In the genomic region with DNA sequence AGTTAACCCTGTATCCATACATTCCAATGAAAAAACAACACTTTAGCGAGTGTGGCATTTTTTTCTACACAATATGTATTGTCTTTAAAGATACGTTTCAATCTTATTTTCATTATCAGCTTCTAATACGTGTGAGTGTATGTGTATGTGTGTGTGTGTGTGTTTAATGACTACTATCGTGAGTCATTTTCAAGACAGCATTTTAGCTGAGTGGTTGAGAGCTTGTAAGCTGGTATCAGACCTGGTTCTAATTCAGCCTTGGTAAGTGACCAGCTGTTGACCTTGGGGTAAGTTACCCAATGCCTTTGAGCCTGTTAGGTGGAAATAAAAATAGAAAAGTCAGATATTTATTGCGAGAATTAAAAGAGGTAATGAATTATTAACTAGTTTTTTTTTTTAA, we compare ENCODE assay signal across 16 cellular contexts.
DNase-seq lines count a peak whose midpoint lies in the region; ATAC-seq and TF ChIP-seq lines count a peak whose summit lies in the region.
"Had no signal": no experiment of that assay in that cellular context is flagged by ENCODE, and none has a peak within 500 bp of the region (broad histone marks: within the 10 kb centered on the region; RNA-seq: fewer than 3 reads in every experiment).

No MANE protein-coding gene starts in this region.

- no peaks in the 10 kb centered on the region for H3K27me3 Mint-ChIP-seq in CD4-positive, alpha-beta memory T cell

- CTCF ChIA-PET in CD4-positive, alpha-beta memory T cell (lab: Charles Lee; ENCODE audit: partially characterized antibody): no interaction called here

- ATAC-seq in body of pancreas: peak; percentile 33
- ATAC-seq in HG03457 (IDR thresholded peaks at IDR 0.05; ENCODE audit: unreplicated experiment): no peak
- ATAC-seq in HG02840 (IDR thresholded peaks at IDR 0.05; ENCODE audit: low FRiP score, unreplicated experiment): no peak

- H3K4me3 ChIP-seq in body of pancreas: no peak overlapping the region
- H3K4me3 ChIP-seq in CD4-positive, alpha-beta memory T cell (ENCODE audit: low read length in 2 of 2): no peak overlapping the region
- H3K4me3 ChIP-seq: BLaER1 treated with 17β-estradiol and CSF1 and Interleukin-3, amounts not matched to agents 10 nM and 100 nM; SJCRH30 had no signal

- POLR2A ChIA-PET in CD4-positive, alpha-beta memory T cell (lab: Charles Lee; ENCODE audit: partially characterized antibody): no interaction called here

- DNase-seq in DMS53 (lab: John Stamatoyannopoulos, UW) (peak; percentile 12), DMS53 treated with DMSO at 0.1 percent for 48 hours (lab: John Stamatoyannopoulos, UW; ENCODE audit: unreplicated experiment) (no peak), body of pancreas (peak in 2 of 4 donors; percentile 7 to 17), fibroblast of gingiva (ENCODE audit: low read depth) (peak; percentile 67)
- DNase-seq in CD4-positive, alpha-beta memory T cell: no peak
- DNase-seq in activated CD4-positive, alpha-beta T cell treated with anti-CD3 and anti-CD28 coated beads, Interleukin-2, amount 50 U/mL, for 1 hour: no peak
- DNase-seq: DMS153, KG1, NCI-H1930, NCI-H2171 treated with DMSO at 0.1 percent for 48 hours, NCI-H774, SJCRH30 had no signal

- no peak for TF ChIP-seq CTCF in body of pancreas (IDR thresholded peaks at IDR 0.05)

- WGBS in body of pancreas, 2 donors: 22 to 28% methylated on average over 5 of the region's 5 CpGs

- H3K36me3 Mint-ChIP-seq in CD4-positive, alpha-beta memory T cell: no peaks in the 10 kb centered on the region

- H3K4me1 Mint-ChIP-seq in CD4-positive, alpha-beta memory T cell: no peaks in the 10 kb centered on the region

- H3K4me1 ChIP-seq in body of pancreas: no peaks in the 10 kb centered on the region
- no peaks in the 10 kb centered on the region for H3K4me1 ChIP-seq in CD4-positive, alpha-beta memory T cell (ENCODE audit: insufficient read depth, low read length)
- H3K4me1 ChIP-seq: BLaER1 treated with 17β-estradiol and CSF1 and Interleukin-3, amounts not matched to agents 10 nM and 100 nM; SJCRH30 had no signal

- H3K36me3 ChIP-seq in body of pancreas (replicated peaks in 1 of 2; ENCODE audit: insufficient read depth in 1 of 2, low read depth in 2 of 2): no peaks in the 10 kb centered on the region
- no peaks in the 10 kb centered on the region for H3K36me3 ChIP-seq in CD4-positive, alpha-beta memory T cell (ENCODE audit: insufficient read depth, low read length)
- H3K36me3 ChIP-seq: BLaER1 treated with 17β-estradiol and CSF1 and Interleukin-3, amounts not matched to agents 10 nM and 100 nM; SJCRH30 had no signal

- H3K27me3 ChIP-seq in body of pancreas: no peaks in the 10 kb centered on the region
- no peaks in the 10 kb centered on the region for H3K27me3 ChIP-seq in CD4-positive, alpha-beta memory T cell (ENCODE audit: insufficient read depth, low read length)
- H3K27me3 ChIP-seq: BLaER1 treated with 17β-estradiol and CSF1 and Interleukin-3, amounts not matched to agents 10 nM and 100 nM; SJCRH30 had no signal

- H3K9me3 ChIP-seq in body of pancreas: no peaks in the 10 kb centered on the region
- H3K9me3 ChIP-seq in CD4-positive, alpha-beta memory T cell (ENCODE audit: control insufficient read depth in 1 of 2, low read length in 2 of 2): no peaks in the 10 kb centered on the region
- H3K9me3 ChIP-seq: BLaER1 treated with 17β-estradiol and CSF1 and Interleukin-3, amounts not matched to agents 10 nM and 100 nM; SJCRH30 had no signal

- TF ChIP-seq POLR2A in body of pancreas (IDR thresholded peaks at IDR 0.05): no peak

- peaks cover 0 to 2% (median 0%) of the 10 kb centered on the region in 8 donors for H3K9me3 Mint-ChIP-seq in CD4-positive, alpha-beta memory T cell

- H3K4me3 Mint-ChIP-seq in CD4-positive, alpha-beta memory T cell: no peak overlapping the region

- H3K27ac Mint-ChIP-seq in CD4-positive, alpha-beta memory T cell: no peak overlapping the region

- H3K27ac ChIP-seq in body of pancreas: no peak overlapping the region
- no peak overlapping the region for H3K27ac ChIP-seq in CD4-positive, alpha-beta memory T cell (ENCODE audit: low read depth, low read length)
- H3K27ac ChIP-seq: 22Rv1; BLaER1 treated with 17β-estradiol and CSF1 and Interleukin-3, amounts not matched to agents 10 nM and 100 nM; SJCRH30 had no signal

- intact Hi-C loops in body of pancreas (cut with DNase I): no loop called here
- intact Hi-C loops in CD4-positive, alpha-beta memory T cell (cut with micrococcal nuclease): no loop called here

Comparison
In these comparisons a context has a peak if more than half of its experiments do, and no peak if none do; other contexts are left out.
1. DNase-seq: peak in DMS53 (single experiment) and fibroblast of gingiva (single experiment); none in DMS53 treated with DMSO at 0.1 percent for 48 hours (single experiment), CD4-positive, alpha-beta memory T cell (0 of 5) and activated CD4-positive, alpha-beta T cell treated with anti-CD3 and anti-CD28 coated beads, Interleukin-2, amount 50 U/mL, for 1 hour (single experiment).